ENCODE assay signal across 12 cellular contexts in genomic region chr7:119783799-119784198, GRCh38.
DNase-seq lines count a peak whose midpoint lies in the region; ATAC-seq and TF ChIP-seq lines count a peak whose summit lies in the region.
"Had no signal": no experiment of that assay in that cellular context is flagged by ENCODE, and none has a peak within 500 bp of the region (broad histone marks: within the 10 kb centered on the region; RNA-seq: fewer than 3 reads in every experiment).

No MANE protein-coding gene starts in this region.

- TF ChIP-seq CTCF in left lung (IDR thresholded peaks at IDR 0.05): no peak

- DNase-seq in DMS153 (lab: John Stamatoyannopoulos, UW) (peak; percentile 59), NCI-H1105 treated with DMSO at 0.1 percent for 48 hours (lab: John Stamatoyannopoulos, UW) (peak; percentile 55), amniotic epithelial cell (ENCODE audit: low read depth) (peak; percentile 59), right cardiac atrium (peak; percentile 11 to 39 (median 15)), left lung (no peak), ureter (ENCODE audit: low spot score) (no peak), Ammon's horn (ENCODE audit: low spot score) (no peak)
- no peak for DNase-seq in activated naive CD4-positive, alpha-beta T cell (lab: John Stamatoyannopoulos, UW)
- DNase-seq: activated CD4-positive, alpha-beta T cell treated with anti-CD3 and anti-CD28 coated beads, Interleukin-2, amount 50 U/mL, for 4 hours; glutamatergic neuron; NCI-H1048; occipital lobe had no signal

- no peaks in the 10 kb centered on the region for H3K27me3 ChIP-seq in right cardiac atrium (ENCODE audit: control insufficient read depth, insufficient read depth)
- no peaks in the 10 kb centered on the region for H3K27me3 ChIP-seq in left lung

- H3K4me3 ChIP-seq in right cardiac atrium (ENCODE audit: low read length): no peak overlapping the region
- H3K4me3 ChIP-seq in left lung: no peak overlapping the region

- H3K9me3 ChIP-seq in right cardiac atrium (ENCODE audit: control insufficient read depth, low read length) (no peaks in the 10 kb centered on the region), left lung (no peaks in the 10 kb centered on the region)

- intact Hi-C loops in right cardiac atrium (cut with DNase I): no loop called here
- intact Hi-C loops in left lung (cut with DNase I): no loop called here

- H3K27ac ChIP-seq in right cardiac atrium (ENCODE audit: low read length): no peak overlapping the region
- no peak overlapping the region for H3K27ac ChIP-seq in left lung

- ATAC-seq in right cardiac atrium: no peak
- no peak for ATAC-seq in left lung

- H3K4me1 ChIP-seq in right cardiac atrium (ENCODE audit: control insufficient read depth, insufficient read depth, low read length): no peaks in the 10 kb centered on the region
- no peaks in the 10 kb centered on the region for H3K4me1 ChIP-seq in left lung

- 8% methylated on average over 1 of the region's 1 CpG for WGBS in right cardiac atrium

- H3K36me3 ChIP-seq in left lung: no peaks in the 10 kb centered on the region

Comparison
In these comparisons a context has a peak if more than half of its experiments do, and no peak if none do; other contexts are left out.
1. DNase-seq: peak in DMS153 (single experiment), NCI-H1105 treated with DMSO at 0.1 percent for 48 hours (single experiment), amniotic epithelial cell (single experiment) and right cardiac atrium (3 of 3); none in activated naive CD4-positive, alpha-beta T cell (0 of 4), left lung (0 of 2), ureter (single experiment) and Ammon's horn (single experiment).